26 cellular contexts compared by ENCODE assay signal in genomic region chr7:33501368-33501767, GRCh38.
"Had no signal": no experiment of that assay in that cellular context is flagged by ENCODE, and none has a peak within 500 bp of the region (broad histone marks: within the 10 kb centered on the region; RNA-seq: fewer than 3 reads in every experiment).

No MANE protein-coding gene starts in this region.

- H3K4me1 ChIP-seq: body of pancreas had no signal

- H3K27me3 Mint-ChIP-seq: activated naive CD8-positive, alpha-beta T cell treated with anti-CD3 and anti-CD28 coated beads, Interleukin-2, amount 50 U/mL, for 24 hours; T-helper 17 cell had no signal

- H3K27ac ChIP-seq: ascending aorta, body of pancreas had no signal

- H3K27ac Mint-ChIP-seq: activated CD8-positive, alpha-beta T cell treated with anti-CD3 and anti-CD28 coated beads, Interleukin-2, amount 10 ng/mL, durations not matched to agents 7 days and 5 days; activated naive CD4-positive, alpha-beta T cell treated with anti-CD3 and anti-CD28 coated beads, Interleukin-2, amount 50 U/mL, for 72 hours; activated naive CD8-positive, alpha-beta T cell treated with anti-CD3 and anti-CD28 coated beads, Interleukin-2, amount 50 U/mL, for 24 hours; T-helper 17 cell had no signal

- DNase-seq: activated CD4-positive, alpha-beta T cell treated with anti-CD3 and anti-CD28 coated beads for 48 hours; activated CD4-positive, alpha-beta T cell treated with anti-CD3 and anti-CD28 coated beads, Interleukin-2, amount 50 U/mL, for 4 hours; activated CD4-positive, CD25-positive, alpha-beta regulatory T cell treated with anti-CD3 and anti-CD28 coated beads, Interleukin-2, amount 50 U/mL, for 72 hours; activated CD8-positive, alpha-beta T cell treated with anti-CD3 and anti-CD28 coated beads, Interleukin-2, amount 10 ng/mL, durations not matched to agents 7 days and 5 days; activated effector memory CD4-positive, alpha-beta T cell treated with anti-CD3 and anti-CD28 coated beads, Interleukin-2, amount 50 U/mL, for 16 hours; activated naive CD4-positive, alpha-beta T cell treated with Interleukin-2 at 50 U/mL for 16 hours; activated naive CD8-positive, alpha-beta T cell treated with anti-CD3 and anti-CD28 coated beads, Interleukin-2, amount 50 U/mL, for 24 hours; activated T-cell treated with anti-CD3 and anti-CD28 coated beads, Interleukin-2, amount 50 U/mL, for 4 hours; amniotic stem cell; body of pancreas; Karpas-422; NCI-H1092; NCI-H1417; NCI-H1930; NCI-H2171; NCI-H2227 treated with DMSO at 0.1 percent for 48 hours; NCI-H510A; NCI-H526 treated with DMSO at 0.1 percent for 48 hours; NCI-H82; SIG-M5; T-helper 17 cell; T-helper 9 cell had no signal

- H3K36me3 Mint-ChIP-seq: activated naive CD4-positive, alpha-beta T cell treated with anti-CD3 and anti-CD28 coated beads, Interleukin-2, amount 50 U/mL, for 72 hours; WTC11 had no signal

- H3K4me3 Mint-ChIP-seq: activated CD8-positive, alpha-beta T cell treated with anti-CD3 and anti-CD28 coated beads, Interleukin-2, amount 10 ng/mL, durations not matched to agents 7 days and 5 days; activated naive CD8-positive, alpha-beta T cell treated with anti-CD3 and anti-CD28 coated beads, Interleukin-2, amount 50 U/mL, for 24 hours; activated T-cell treated with anti-CD3 and anti-CD28 coated beads, Interleukin-2, amount 50 U/mL, for 4 hours; T-helper 17 cell; WTC11 had no signal

- H3K36me3 ChIP-seq: ascending aorta had no signal

- H3K9me3 ChIP-seq: ascending aorta, body of pancreas had no signal

- H3K9me3 Mint-ChIP-seq: activated naive CD4-positive, alpha-beta T cell treated with anti-CD3 and anti-CD28 coated beads, Interleukin-2, amount 50 U/mL, for 72 hours; activated naive CD8-positive, alpha-beta T cell treated with anti-CD3 and anti-CD28 coated beads, Interleukin-2, amount 50 U/mL, for 24 hours; activated T-cell treated with anti-CD3 and anti-CD28 coated beads, Interleukin-2, amount 50 U/mL, for 4 hours; WTC11 had no signal

- H3K27me3 ChIP-seq: ascending aorta, body of pancreas had no signal

- H3K4me1 Mint-ChIP-seq: activated naive CD8-positive, alpha-beta T cell treated with anti-CD3 and anti-CD28 coated beads, Interleukin-2, amount 50 U/mL, for 24 hours; T-helper 17 cell had no signal

- H3K4me3 ChIP-seq: ascending aorta, body of pancreas, K562 had no signal
